ENCODE assay signal across 22 cellular contexts in genomic region chr10:15865304-15865703, GRCh38. TPM values are rescaled to one million over a fixed set of nuclear protein-coding genes. Genes with fewer than 3 reads are reported as not detected.
A peak's percentile ranks its signal among the peaks of the same experiment; 100 is the strongest.
DNase-seq lines count a peak whose midpoint lies in the region; ATAC-seq, FAIRE-seq and TF ChIP-seq lines count a peak whose summit lies in the region.
"Had no signal": no experiment of that assay in that cellular context is flagged by ENCODE, and none has a peak within 500 bp of the region (broad histone marks: within the 10 kb centered on the region; RNA-seq: fewer than 3 reads in every experiment).

No MANE protein-coding gene starts in this region.

- no peak for TF ChIP-seq POLR2A in K562 (conservative IDR thresholded peaks at IDR 0.05)

- intact Hi-C loops in activated CD4-positive, alpha-beta T cell treated with anti-CD3 and anti-CD28 coated beads, Interleukin-2, amount 10 ng/mL, durations not matched to agents 24 days and 14 days (cut with micrococcal nuclease) = no loop called here
- intact Hi-C loops in K562 (cut with micrococcal nuclease) = no loop called here

- no peaks in the 10 kb centered on the region; a peak in 1 of 5 replicates for H3K27me3 ChIP-seq in K562 (ENCODE audit: control insufficient read depth in 2 of 2, insufficient read depth in 2 of 2, low read length in 2 of 2)
- H3K27me3 ChIP-seq: BLaER1 treated with 17β-estradiol and CSF1 and Interleukin-3, amounts not matched to agents 10 nM and 100 nM had no signal

- peaks cover 3% of the 10 kb centered on the region for H3K36me3 Mint-ChIP-seq in activated CD4-positive, alpha-beta T cell treated with anti-CD3 and anti-CD28 coated beads, Interleukin-2, amount 10 ng/mL, durations not matched to agents 24 days and 14 days (ENCODE audit: low read depth)
- H3K36me3 Mint-ChIP-seq: CD14-positive monocyte; CD4-positive, CD25-positive, alpha-beta regulatory T cell had no signal

- no peak for TF ChIP-seq CTCF in C4-2B (conservative IDR thresholded peaks at IDR 0.05)
- TF ChIP-seq CTCF in K562 (IDR thresholded peaks at IDR 0.05 in 2 of 3, conservative IDR thresholded peaks at IDR 0.05 in 1 of 3; ENCODE audit: insufficient read depth in 2 of 3, low read depth in 1 of 3, low read length in 3 of 3) = no peak

- CTCF ChIA-PET in K562 (lab: Yijun Ruan, JAX; ENCODE audit: low intra/inter-chr PET ratio) = no interaction called here

- ATAC-seq in K562 = no peak
- ATAC-seq: A549 had no signal

- H3K4me2 ChIP-seq in K562 (ENCODE audit: insufficient read depth, low read length) = no peak overlapping the region
- H3K4me2 ChIP-seq: A549; BLaER1 treated with 17β-estradiol and CSF1 and Interleukin-3, amounts not matched to agents 10 nM and 100 nM had no signal

- H3K4me3 Mint-ChIP-seq in activated CD4-positive, alpha-beta T cell treated with anti-CD3 and anti-CD28 coated beads, Interleukin-2, amount 10 ng/mL, durations not matched to agents 24 days and 14 days = no peak overlapping the region
- H3K4me3 Mint-ChIP-seq: B cell; CD14-positive monocyte; CD4-positive, alpha-beta memory T cell; CD4-positive, CD25-positive, alpha-beta regulatory T cell; CD8-positive, alpha-beta memory T cell had no signal

- H3K36me3 ChIP-seq in K562 (ENCODE audit: control insufficient read depth, insufficient read depth, low read length) = no peaks in the 10 kb centered on the region
- H3K36me3 ChIP-seq: BLaER1 treated with 17β-estradiol and CSF1 and Interleukin-3, amounts not matched to agents 10 nM and 100 nM had no signal

- no peak overlapping the region for H2AFZ ChIP-seq in K562 (ENCODE audit: low read depth, low read length)

- 47% methylated on average over 7 of the region's 7 CpGs for WGBS in K562 (ENCODE audit: insufficient coverage, low coverage, missing lambda C conversion rate)

- no peak for TF ChIP-seq EP300 in K562 (IDR thresholded peaks at IDR 0.05; ENCODE audit: low read length)

- H3K9me3 ChIP-seq in K562 (replicated peaks; ENCODE audit: control insufficient read depth, insufficient read depth, low read depth, low read length) = no peaks in the 10 kb centered on the region

- H4K20me1 ChIP-seq in K562 (replicated peaks; ENCODE audit: control insufficient read depth, insufficient read depth, low read length) = no peaks in the 10 kb centered on the region
- H4K20me1 ChIP-seq: BLaER1 treated with 17β-estradiol and CSF1 and Interleukin-3, amounts not matched to agents 10 nM and 100 nM had no signal

- H3K9me3 Mint-ChIP-seq in activated CD4-positive, alpha-beta T cell treated with anti-CD3 and anti-CD28 coated beads, Interleukin-2, amount 10 ng/mL, durations not matched to agents 24 days and 14 days = peaks cover 4% of the 10 kb centered on the region

- in situ Hi-C loops in K562 (cut with MboI) = no loop called here

- peak overlapping the region; percentile 16; the same call in 1 of the 2 replicates for H3K27ac ChIP-seq in C4-2B
- H3K27ac ChIP-seq in K562 (ENCODE audit: extremely low read depth, low read depth, low read length) = no peak overlapping the region
- H3K27ac ChIP-seq: 22Rv1; A549; BLaER1 treated with 17β-estradiol and CSF1 and Interleukin-3, amounts not matched to agents 10 nM and 100 nM had no signal

- peaks cover 2% of the 10 kb centered on the region for H3K79me2 ChIP-seq in K562 (ENCODE audit: control insufficient read depth, insufficient read depth, low read length)

- POLR2A ChIA-PET in K562 (lab: Yijun Ruan, JAX) = no interaction called here

- H3K9me1 ChIP-seq in K562 (ENCODE audit: control insufficient read depth, insufficient read depth, low read length) = no peaks in the 10 kb centered on the region

- DNase-seq in activated CD4-positive, alpha-beta T cell treated with anti-CD3 and anti-CD28 coated beads, Interleukin-2, amount 10 ng/mL, durations not matched to agents 24 days and 14 days = peak; percentile 23
- no peak for DNase-seq in activated CD4-positive, alpha-beta T cell treated with anti-CD3 and anti-CD28 coated beads, Interleukin-2, amount 50 U/mL, for 4 hours
- no peak for DNase-seq in K562 (ENCODE audit: extremely low read depth in 1 of 4, low spot score in 3 of 4)
- no peak for DNase-seq in midbrain (lab: John Stamatoyannopoulos, UW)
- DNase-seq: AML-193; Calu3; CD4-positive, alpha-beta memory T cell; CD4-positive, CD25-positive, alpha-beta regulatory T cell; CD8-positive, alpha-beta memory T cell; COR-L47; DMS79 treated with DMSO at 0.1 percent for 48 hours; GF-D8 had no signal

- BruUV-seq in K562 (replicated peaks; lab: Mats Ljungman, UMichigan) = no TSS peak

- H3K9ac ChIP-seq in K562 (ENCODE audit: insufficient read depth in 1 of 2, low read depth in 2 of 2, low read length in 2 of 2) = no peak overlapping the region
- H3K9ac ChIP-seq: BLaER1 treated with 17β-estradiol and CSF1 and Interleukin-3, amounts not matched to agents 10 nM and 100 nM had no signal

- FAIRE-seq in K562 (lab: Jason Lieb, UNC) = no peak
- FAIRE-seq: A549, D721Med, G401.6, GM12891, GM19239 had no signal

- no peak overlapping the region for H3K27ac Mint-ChIP-seq in activated CD4-positive, alpha-beta T cell treated with anti-CD3 and anti-CD28 coated beads, Interleukin-2, amount 10 ng/mL, durations not matched to agents 24 days and 14 days
- H3K27ac Mint-ChIP-seq: B cell; CD14-positive monocyte; CD4-positive, alpha-beta memory T cell; CD4-positive, CD25-positive, alpha-beta regulatory T cell; CD8-positive, alpha-beta memory T cell had no signal

- no peaks in the 10 kb centered on the region; a peak in 1 of 5 replicates for H3K4me1 ChIP-seq in K562 (replicated peaks in 1 of 2; ENCODE audit: control insufficient read depth in 2 of 2, insufficient read depth in 2 of 2, low read length in 2 of 2)
- H3K4me1 ChIP-seq: A549 had no signal

- no peak for TF ChIP-seq RAD21 in K562 (CRISPR knock-in tag; conservative IDR thresholded peaks at IDR 0.05 in 1 of 2, IDR thresholded peaks at IDR 0.05 in 1 of 2)

- H3K27me3 Mint-ChIP-seq in activated CD4-positive, alpha-beta T cell treated with anti-CD3 and anti-CD28 coated beads, Interleukin-2, amount 10 ng/mL, durations not matched to agents 24 days and 14 days = peaks cover 44% of the 10 kb centered on the region

- no peaks in the 10 kb centered on the region for H3K4me1 Mint-ChIP-seq in activated CD4-positive, alpha-beta T cell treated with anti-CD3 and anti-CD28 coated beads, Interleukin-2, amount 10 ng/mL, durations not matched to agents 24 days and 14 days

- H3K4me3 ChIP-seq in K562 = no peak overlapping the region
- H3K4me3 ChIP-seq: A549; BLaER1 treated with 17β-estradiol and CSF1 and Interleukin-3, amounts not matched to agents 10 nM and 100 nM had no signal

TF ChIP-seq in K562, 482 proteins besides CTCF, POLR2A, EP300 and RAD21:
- TF ChIP-seq MCM5 (IDR thresholded peaks at IDR 0.05; ENCODE audit: low read depth) = no peak
- no peak for TF ChIP-seq PML (IDR thresholded peaks at IDR 0.05; ENCODE audit: low read length)
- TF ChIP-seq ZNF12 (CRISPR knock-in tag; IDR thresholded peaks at IDR 0.05) = peak; percentile 92
- no peak for TF ChIP-seq ZNF707 (CRISPR knock-in tag; conservative IDR thresholded peaks at IDR 0.05)

RNA-seq across cellular contexts. Expression of gene MINDY3, which starts 5.0 kb away (rescaled TPM):
- 16.3 and 20.1 TPM in 2 replicates for total RNA-seq in activated CD4-positive, alpha-beta T cell treated with anti-CD3 and anti-CD28 coated beads, Interleukin-2, amount 10 ng/mL, durations not matched to agents 24 days and 14 days
- total RNA-seq in K562 (2011; cell fraction: chromatin; rRNA removed; ENCODE audit: low replicate concordance) = 13.0 and 53.9 TPM in 2 replicates
- total RNA-seq in K562 (2011; cell fraction: nucleolus; rRNA removed) = 7.5 and 9.9 TPM in 2 replicates
- 25.6 and 40.0 TPM in 2 replicates for total RNA-seq in K562 (2011; cell fraction: nucleoplasm; rRNA removed)
- total RNA-seq in K562 (2014; rRNA removed) (11.7 and 14.0 TPM in 2 replicates), K562 (2014; rRNA removed; fragmentation: Illumina TruSeq; extraction: Trizol) (29.1 and 33.9 TPM in 2 replicates), K562 (2015; rRNA removed; fragmentation: Illumina TruSeq; extraction: Trizol) (28.8 and 29.5 TPM in 2 replicates), K562 (2021) (22.0 and 23.0 TPM in 2 replicates)
- polyA plus RNA-seq in K562 (2011; rRNA removed) (17.1 and 18.3 TPM in 2 replicates), K562 (2014; fragmentation: Illumina TruSeq; extraction: Trizol) (21.3 and 23.6 TPM in 2 replicates), K562 (2014; fragmentation: Nextera tagmentation; extraction: Ambion mirVana) (10 to 100 TPM; 34.2 to 35.9 TPM), K562 (2014; rRNA removed) (14.7 and 19.2 TPM in 2 replicates)
- polyA plus RNA-seq in K562 (2011; cell fraction: cytosol; rRNA removed) = 2.9 and 6.9 TPM in 2 replicates
- 17.9 and 29.3 TPM in 2 replicates for polyA plus RNA-seq in K562 (2011; cell fraction: nucleus; rRNA removed)
- 16.7 and 29.5 TPM in 2 replicates for polyA plus RNA-seq in K562 (2012)
- 24.1 and 28.4 TPM in 2 replicates for polyA minus RNA-seq in K562 (2011; rRNA and poly(A)+ RNA removed)
- polyA minus RNA-seq in K562 (2011; cell fraction: cytosol; rRNA and poly(A)+ RNA removed) = 9.4 and 10.1 TPM in 2 replicates
- polyA minus RNA-seq in K562 (2011; cell fraction: nucleus; rRNA and poly(A)+ RNA removed) = 29.1 and 59.8 TPM in 2 replicates
